ENCODE assay signal across 16 cellular contexts in the genomic region with DNA sequence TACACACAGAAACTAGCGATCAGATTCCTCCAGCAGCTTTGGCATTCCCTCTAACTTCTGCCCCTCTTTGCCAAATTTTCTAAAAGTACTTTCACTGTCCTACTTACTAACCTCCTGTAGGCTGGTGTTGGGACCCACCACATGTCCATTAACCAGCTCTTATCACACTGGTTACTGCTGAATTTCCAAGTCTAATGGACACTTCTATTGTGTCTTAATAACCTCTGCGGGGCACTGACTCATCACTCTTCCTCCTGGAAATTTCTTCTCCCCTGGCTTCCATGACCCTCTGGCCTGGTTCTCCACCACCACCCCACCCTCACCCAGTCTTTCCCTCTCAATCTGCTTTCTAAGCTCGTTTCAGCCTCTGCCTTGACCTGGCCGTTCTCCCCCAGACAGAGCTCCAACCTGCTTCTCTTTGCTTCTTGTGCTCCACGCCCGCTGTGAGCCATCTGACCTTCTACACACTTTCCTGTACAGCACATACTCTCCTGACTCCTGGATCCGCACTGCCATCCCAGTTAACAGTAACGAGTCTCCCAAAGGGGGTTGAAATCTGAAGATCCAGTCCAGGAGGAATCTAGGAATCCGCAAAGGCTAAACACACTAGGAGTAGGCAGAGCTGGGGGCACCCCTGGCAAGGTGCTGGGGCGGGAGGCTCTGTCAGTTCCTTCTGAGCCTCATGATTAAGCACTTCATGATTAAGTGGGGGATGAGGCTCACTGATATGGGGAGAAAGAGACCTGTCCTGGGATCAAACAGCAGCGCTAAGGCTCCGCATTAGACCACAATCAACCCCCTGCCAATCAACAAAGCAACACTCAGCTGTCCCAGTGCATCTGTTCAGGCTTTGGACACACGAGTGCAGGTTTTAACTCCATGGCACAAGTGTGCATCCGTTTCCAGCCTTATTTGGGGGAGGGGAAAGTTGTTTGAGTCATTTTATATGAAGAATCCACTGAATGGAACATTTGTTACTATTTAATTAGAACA.
DNase-seq lines count a peak whose midpoint lies in the region; ATAC-seq, FAIRE-seq and TF ChIP-seq lines count a peak whose summit lies in the region.
"Had no signal": no experiment of that assay in that cellular context is flagged by ENCODE, and none has a peak within 500 bp of the region (broad histone marks: within the 10 kb centered on the region; RNA-seq: fewer than 3 reads in every experiment).

No MANE protein-coding gene starts in this region.

- peaks cover 2% of the 10 kb centered on the region for H3K27me3 ChIP-seq in bronchial epithelial cell (ENCODE audit: control insufficient read depth, insufficient read depth, low read length)
- H3K27me3 ChIP-seq in hepatocyte: no peaks in the 10 kb centered on the region
- H3K27me3 ChIP-seq in skeletal muscle tissue (ENCODE audit: control insufficient read depth in 3 of 3, insufficient read depth in 3 of 3, low read length in 3 of 3): no peaks in the 10 kb centered on the region
- H3K27me3 ChIP-seq: BLaER1 had no signal

- no peaks in the 10 kb centered on the region for H3K36me3 ChIP-seq in bronchial epithelial cell (ENCODE audit: control insufficient read depth, insufficient read depth, low read length)
- no peaks in the 10 kb centered on the region for H3K36me3 ChIP-seq in hepatocyte (replicated peaks; ENCODE audit: insufficient read depth, low read depth)
- H3K36me3 ChIP-seq in skeletal muscle tissue (ENCODE audit: control insufficient read depth in 3 of 3, insufficient read depth in 3 of 3, low read length in 3 of 3): no peaks in the 10 kb centered on the region
- H3K36me3 ChIP-seq: BLaER1, tibial artery had no signal

- no peaks in the 10 kb centered on the region for H4K20me1 ChIP-seq in hepatocyte (ENCODE audit: insufficient read depth, poor library complexity, severe bottlenecking)
- H4K20me1 ChIP-seq: BLaER1 had no signal

- H3K4me3 ChIP-seq in bronchial epithelial cell (ENCODE audit: low read depth, low read length): no peak overlapping the region
- no peak overlapping the region for H3K4me3 ChIP-seq in hepatocyte
- no peak overlapping the region for H3K4me3 ChIP-seq in skeletal muscle tissue (ENCODE audit: low read length in 3 of 3)
- H3K4me3 ChIP-seq: BLaER1, smooth muscle cell, tibial artery had no signal

- H3K4me1 ChIP-seq in hepatocyte (ENCODE audit: insufficient read depth): peaks cover 6% of the 10 kb centered on the region
- H3K4me1 ChIP-seq in skeletal muscle tissue (ENCODE audit: control insufficient read depth in 3 of 3, insufficient read depth in 3 of 3, low read length in 3 of 3): peaks cover 18 to 41% (median 22%) of the 10 kb centered on the region in 3 donors

- TF ChIP-seq CTCF in bronchial epithelial cell (IDR thresholded peaks at IDR 0.05; ENCODE audit: insufficient read depth, low read length, severe bottlenecking) (no peak), hepatocyte (IDR thresholded peaks at IDR 0.05; ENCODE audit: poor library complexity) (no peak)

- FAIRE-seq in bronchial epithelial cell (lab: Jason Lieb, UNC): peak; percentile 13
- FAIRE-seq: colon had no signal

- H3K27ac ChIP-seq in hepatocyte: peak overlapping the region; percentile 36
- peak overlapping the region; percentile 11 for H3K27ac ChIP-seq in skeletal muscle tissue (ENCODE audit: low read depth, low read length)
- H3K27ac ChIP-seq: BLaER1, tibial artery had no signal

- H3K79me2 ChIP-seq in hepatocyte: no peaks in the 10 kb centered on the region

- no peak overlapping the region for H2AFZ ChIP-seq in hepatocyte

- ATAC-seq in GM18498 (IDR thresholded peaks at IDR 0.05; ENCODE audit: unreplicated experiment) (no peak), GM21528 (IDR thresholded peaks at IDR 0.05; ENCODE audit: low FRiP score, unreplicated experiment) (no peak)

- H3K4me2 ChIP-seq in hepatocyte: no peak overlapping the region
- H3K4me2 ChIP-seq: BLaER1, smooth muscle cell had no signal

- 70% methylated on average over 14 of the region's 14 CpGs for WGBS in hepatocyte (ENCODE audit: low lambda C conversion rate, missing lambda C conversion rate)

- H3K9me3 ChIP-seq in hepatocyte (ENCODE audit: low read depth) (no peaks in the 10 kb centered on the region), skeletal muscle tissue (ENCODE audit: control insufficient read depth in 3 of 3, low read length in 3 of 3) (no peaks in the 10 kb centered on the region)
- H3K9me3 ChIP-seq: BLaER1, tibial artery had no signal

- H3K9me2 ChIP-seq in hepatocyte (replicated peaks; ENCODE audit: insufficient read depth): no peaks in the 10 kb centered on the region

- peak; percentile 14 for DNase-seq in LHCN-M2 (ENCODE audit: low read depth)
- DNase-seq in bronchial epithelial cell (ENCODE audit: low read depth): no peak
- no peak for DNase-seq in hepatocyte (ENCODE audit: low spot score)
- DNase-seq in AG20443 (ENCODE audit: low spot score): no peak
- DNase-seq: HFFc6; NCI-H1105; NK-92 treated with Interleukin-12 subunit alpha and Interleukin-12 subunit beta, amount 100 ng/mL, for 24 hours; SHP77; T-helper 2 cell; tibial artery had no signal

- no peak overlapping the region for H3K9ac ChIP-seq in skeletal muscle tissue (ENCODE audit: low read depth in 1 of 3, low read length in 3 of 3)
- H3K9ac ChIP-seq: BLaER1 had no signal
